In the genomic region with DNA sequence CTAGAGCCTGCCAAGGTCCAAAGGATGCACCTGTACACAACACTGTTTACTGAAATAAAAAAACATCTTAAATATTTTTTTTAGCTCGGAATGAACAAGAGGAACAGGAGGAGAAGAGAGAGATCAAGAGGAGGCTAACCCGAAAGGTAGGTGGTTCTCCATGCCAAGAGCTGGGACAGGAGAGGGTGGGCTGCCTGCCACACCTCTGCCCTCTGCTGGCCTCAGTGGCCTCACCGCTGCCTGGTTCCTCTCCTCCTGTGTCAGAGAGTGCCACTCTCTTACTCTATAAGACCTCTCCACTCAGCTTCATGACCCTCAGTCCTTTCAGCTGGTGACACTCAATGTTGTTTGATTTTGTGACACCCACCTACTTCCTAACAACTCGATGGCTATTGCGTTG, we compare ENCODE assay signal across 9 cellular contexts. TPM values are rescaled to one million over a fixed set of nuclear protein-coding genes. Genes with fewer than 3 reads are reported as not detected.
A peak's percentile ranks its signal among the peaks of the same experiment; 100 is the strongest.
DNase-seq lines count a peak whose midpoint lies in the region; ATAC-seq and TF ChIP-seq lines count a peak whose summit lies in the region.
"Had no signal": no experiment of that assay in that cellular context is flagged by ENCODE, and none has a peak within 500 bp of the region (broad histone marks: within the 10 kb centered on the region; RNA-seq: fewer than 3 reads in every experiment).

No MANE protein-coding gene starts in this region.

- ATAC-seq in HG03039 (IDR thresholded peaks at IDR 0.05; ENCODE audit: unreplicated experiment) (no peak), GM21717 (IDR thresholded peaks at IDR 0.05; ENCODE audit: unreplicated experiment) (no peak)

- in situ Hi-C loops in SK-MEL-5 (cut with HindIII; ENCODE audit: low pct_unique_long_range_greater_than_20kb, low sequenced_read_pairs), result no loop called here

- peak overlapping the region in 8 of 11 experiments; percentile 9 to 97 (median 70); a peak in 14 of 22 replicates for H3K4me2 ChIP-seq in BLaER1 treated with 17β-estradiol and CSF1 and Interleukin-3, amounts not matched to agents 10 nM and 100 nM

- H3K4me3 ChIP-seq in BLaER1 treated with 17β-estradiol and CSF1 and Interleukin-3, amounts not matched to agents 10 nM and 100 nM, result no peak overlapping the region
- H3K4me3 ChIP-seq in GM12865 (ENCODE audit: low read depth, low read length) (no peak overlapping the region), iPS DF 6.9 (ENCODE audit: low read length) (no peak overlapping the region)
- H3K4me3 ChIP-seq: HAP-1 had no signal

- TF ChIP-seq CTCF in GM12865 (IDR thresholded peaks at IDR 0.05; ENCODE audit: insufficient read depth, low read depth, low read length, missing control alignments), result peak; percentile 38

- peaks cover 0 to 5% (median 0%) of the 10 kb centered on the region in 11 experiments; a peak in 1 of 22 replicates for H3K27me3 ChIP-seq in BLaER1 treated with 17β-estradiol and CSF1 and Interleukin-3, amounts not matched to agents 10 nM and 100 nM
- no peaks in the 10 kb centered on the region for H3K27me3 ChIP-seq in iPS DF 6.9 (ENCODE audit: control insufficient read depth, insufficient read depth, low read length)

- H3K27ac ChIP-seq in BLaER1 treated with 17β-estradiol and CSF1 and Interleukin-3, amounts not matched to agents 10 nM and 100 nM, result no peak overlapping the region
- H3K27ac ChIP-seq in iPS DF 6.9 (ENCODE audit: low read length), result no peak overlapping the region

- H3K4me1 ChIP-seq in BLaER1 treated with 17β-estradiol and CSF1 and Interleukin-3, amounts not matched to agents 10 nM and 100 nM, result peaks cover 29 to 88% (median 70%) of the 10 kb centered on the region in 10 experiments
- peaks cover under 1% of the 10 kb centered on the region; the same call in 1 of the 2 replicates for H3K4me1 ChIP-seq in iPS DF 6.9 (ENCODE audit: control insufficient read depth, insufficient read depth, low read length)

- H3K9ac ChIP-seq in BLaER1 treated with 17β-estradiol and CSF1 and Interleukin-3, amounts not matched to agents 10 nM and 100 nM, result no peak overlapping the region; a peak in 1 of 22 replicates

- no CpG with 5 or more reads among the region's 5 CpGs for WGBS in iPS DF 6.9 (ENCODE audit: insufficient coverage, insufficient read length)

- DNase-seq in GM12865 (ENCODE audit: low read depth) (peak; percentile 48), SK-MEL-5 (ENCODE audit: low read depth, low spot score) (peak; percentile 63), iPS DF 6.9 (ENCODE audit: low read depth, low spot score) (peak; percentile 20), putamen (ENCODE audit: low spot score) (no peak), DMS153 (lab: John Stamatoyannopoulos, UW) (no peak)

- H4K20me1 ChIP-seq in BLaER1 treated with 17β-estradiol and CSF1 and Interleukin-3, amounts not matched to agents 10 nM and 100 nM, result peaks cover 0 to 63% (median 4%) of the 10 kb centered on the region in 11 experiments; a peak in 5 of 22 replicates

- H3K36me3 ChIP-seq in BLaER1 treated with 17β-estradiol and CSF1 and Interleukin-3, amounts not matched to agents 10 nM and 100 nM, result peaks cover 7 to 77% (median 54%) of the 10 kb centered on the region in 11 experiments; a peak in 20 of 22 replicates
- H3K36me3 ChIP-seq in iPS DF 6.9 (ENCODE audit: control insufficient read depth, insufficient read depth, low read length), result no peaks in the 10 kb centered on the region
- H3K36me3 ChIP-seq: HAP-1 had no signal

- H3K9me3 ChIP-seq in BLaER1 treated with 17β-estradiol and CSF1 and Interleukin-3, amounts not matched to agents 10 nM and 100 nM (replicated peaks in 1 of 11), result no peaks in the 10 kb centered on the region
- no peaks in the 10 kb centered on the region for H3K9me3 ChIP-seq in iPS DF 6.9 (ENCODE audit: control insufficient read depth, insufficient read depth, low read length)
- H3K9me3 ChIP-seq: HAP-1 had no signal

RNA-seq across cellular contexts. Expression of a gene that starts 50.2 kb away (rescaled TPM):
- 1,012 and 1,069 TPM in 2 replicates for total RNA-seq in SK-MEL-5 (2014; rRNA removed; shearing (Covaris generic))
- 579 and 677 TPM in 2 replicates for polyA plus RNA-seq in SK-MEL-5 (2015; cell fraction: cytosol; rRNA removed)
- polyA plus RNA-seq in SK-MEL-5 (2015; cell fraction: nucleus; rRNA removed), result 1,086 and 1,093 TPM in 2 replicates

Comparison
In these comparisons a context has a peak if more than half of its experiments do, and no peak if none do; other contexts are left out.
1. DNase-seq: peak in GM12865 (single experiment), SK-MEL-5 (single experiment) and iPS DF 6.9 (single experiment); none in putamen (single experiment) and DMS153 (single experiment).